In genomic region chr2:120939595-120940318, GRCh38 we compare ENCODE assay signal across 13 cellular contexts.
DNase-seq lines count a peak whose midpoint lies in the region; ATAC-seq and TF ChIP-seq lines count a peak whose summit lies in the region.
"Had no signal": no experiment of that assay in that cellular context is flagged by ENCODE, and none has a peak within 500 bp of the region (broad histone marks: within the 10 kb centered on the region; RNA-seq: fewer than 3 reads in every experiment).

No MANE protein-coding gene starts in this region.

- ATAC-seq in HG02588 (IDR thresholded peaks at IDR 0.05; ENCODE audit: unreplicated experiment) (no peak), body of pancreas (no peak)
- ATAC-seq: CD8-positive, alpha-beta T cell; upper lobe of right lung had no signal

- TF ChIP-seq CTCF in brain (conservative IDR thresholded peaks at IDR 0.05) (no peak), tibial artery (IDR thresholded peaks at IDR 0.05) (no peak), body of pancreas (IDR thresholded peaks at IDR 0.05) (no peak)

- H3K23ac ChIP-seq in mesenchymal stem cell (ENCODE audit: low read length in 2 of 2) (no peak overlapping the region), neuronal stem cell (ENCODE audit: low read depth, low read length, poor library complexity) (no peak overlapping the region)

- H3K9ac ChIP-seq in mesenchymal stem cell (ENCODE audit: low read length): peak overlapping the region; percentile 3
- no peak overlapping the region for H3K9ac ChIP-seq in neuronal stem cell (ENCODE audit: low read depth, low read length, poor library complexity)

- peak overlapping the region; percentile 37 to 56 for H3K18ac ChIP-seq in mesenchymal stem cell (ENCODE audit: low read depth in 1 of 2, low read length in 2 of 2)
- H3K18ac ChIP-seq in neuronal stem cell (ENCODE audit: low read length): no peak overlapping the region

- no peak overlapping the region for H2BK5ac ChIP-seq in mesenchymal stem cell (ENCODE audit: low read depth, low read length, poor library complexity, severe bottlenecking)
- H2BK5ac ChIP-seq in neuronal stem cell (ENCODE audit: low read length): no peak overlapping the region

- H2BK12ac ChIP-seq in mesenchymal stem cell (ENCODE audit: low read length in 2 of 2): no peak overlapping the region
- no peak overlapping the region for H2BK12ac ChIP-seq in neuronal stem cell (ENCODE audit: low read length)

- H2BK120ac ChIP-seq in mesenchymal stem cell (ENCODE audit: low read depth, low read length): peak overlapping the region; percentile 11
- no peak overlapping the region for H2BK120ac ChIP-seq in neuronal stem cell (ENCODE audit: low read depth, low read length)

- no peak for TF ChIP-seq POLR2A in body of pancreas (IDR thresholded peaks at IDR 0.05)

- H3K27me3 Mint-ChIP-seq in brain: peaks cover 3% of the 10 kb centered on the region

- 29% methylated on average over 8 of the region's 9 CpGs for WGBS in mesenchymal stem cell
- 74 to 79% methylated on average over 9 of the region's 9 CpGs for WGBS in body of pancreas, 2 donors
- WGBS in neuronal stem cell (ENCODE audit: extremely low coverage in 2 of 2, insufficient read length in 2 of 2, insufficient replicate concordance in 1 of 2), 2 donors: no CpG with 5 or more reads among the region's 9 CpGs

- DNase-seq in AG08396 (ENCODE audit: low spot score) (peak; percentile 67), M059J (ENCODE audit: low read depth) (peak; percentile 87), mesenchymal stem cell (peak; percentile 94), tibial artery (no peak), body of pancreas (no peak), neuronal stem cell (ENCODE audit: low spot score) (no peak)
- DNase-seq: CD8-positive, alpha-beta T cell; NCI-H2029 treated with DMSO at 0.1 percent for 48 hours; PC-9; upper lobe of right lung had no signal

- no peak overlapping the region for H3K4me3 Mint-ChIP-seq in brain
- H3K4me3 Mint-ChIP-seq: CD8-positive, alpha-beta T cell had no signal

- H3K4me2 ChIP-seq in mesenchymal stem cell (ENCODE audit: low read length, poor library complexity, severe bottlenecking) (no peak overlapping the region), neuronal stem cell (ENCODE audit: insufficient read depth, low read length, poor library complexity, severe bottlenecking) (no peak overlapping the region)
- H3K4me2 ChIP-seq: PC-9 had no signal

- H3K36me3 ChIP-seq in mesenchymal stem cell (ENCODE audit: control insufficient read depth in 1 of 2, insufficient read depth in 2 of 2, low read depth in 1 of 2, low read length in 2 of 2): peaks cover 5 to 16% of the 10 kb centered on the region in 2 experiments
- no peaks in the 10 kb centered on the region for H3K36me3 ChIP-seq in tibial artery
- H3K36me3 ChIP-seq in body of pancreas (replicated peaks in 1 of 2; ENCODE audit: insufficient read depth in 1 of 2, low read depth in 2 of 2): no peaks in the 10 kb centered on the region
- peaks cover 12 to 81% of the 10 kb centered on the region in 2 donors for H3K36me3 ChIP-seq in neuronal stem cell (replicated peaks in 1 of 2; ENCODE audit: control insufficient read depth in 2 of 2, insufficient read depth in 2 of 2, low read length in 2 of 2)
- H3K36me3 ChIP-seq: neutrophil, upper lobe of right lung had no signal

- H3K9me3 ChIP-seq in mesenchymal stem cell (ENCODE audit: control insufficient read depth, low read length): no peaks in the 10 kb centered on the region
- no peaks in the 10 kb centered on the region for H3K9me3 ChIP-seq in tibial artery
- H3K9me3 ChIP-seq in body of pancreas: no peaks in the 10 kb centered on the region
- H3K9me3 ChIP-seq in neuronal stem cell (replicated peaks in 1 of 2; ENCODE audit: control insufficient read depth in 2 of 2, insufficient read depth in 1 of 2, low read depth in 1 of 2, low read length in 2 of 2): peaks cover 0 to 4% of the 10 kb centered on the region in 2 donors
- H3K9me3 ChIP-seq: neutrophil, upper lobe of right lung had no signal

- peaks cover 68% of the 10 kb centered on the region for H3K4me1 Mint-ChIP-seq in brain

- H2AFZ ChIP-seq in mesenchymal stem cell (ENCODE audit: low read depth, low read length) (no peak overlapping the region), neuronal stem cell (ENCODE audit: low read length) (no peak overlapping the region)
- H2AFZ ChIP-seq: PC-9 had no signal

- peaks cover 0 to 4% (median 0%) of the 10 kb centered on the region in 5 experiments for H3K9me3 Mint-ChIP-seq in brain
- H3K9me3 Mint-ChIP-seq: CD8-positive, alpha-beta T cell had no signal

- H3K27me3 ChIP-seq in mesenchymal stem cell (ENCODE audit: control insufficient read depth in 1 of 2, insufficient read depth in 1 of 2, low read length in 2 of 2) (no peaks in the 10 kb centered on the region), tibial artery (no peaks in the 10 kb centered on the region), body of pancreas (no peaks in the 10 kb centered on the region), neuronal stem cell (ENCODE audit: control insufficient read depth in 3 of 3, insufficient read depth in 3 of 3, low read depth in 1 of 3, low read length in 3 of 3) (no peaks in the 10 kb centered on the region)
- H3K27me3 ChIP-seq: neutrophil, upper lobe of right lung had no signal

- H2BK15ac ChIP-seq in mesenchymal stem cell (ENCODE audit: low read depth, poor library complexity, severe bottlenecking) (no peak overlapping the region), neuronal stem cell (ENCODE audit: low read length) (no peak overlapping the region)

- H2AK5ac ChIP-seq in mesenchymal stem cell (ENCODE audit: low read length, severe bottlenecking) (peak overlapping the region; percentile 37), neuronal stem cell (ENCODE audit: low read depth, low read length) (no peak overlapping the region)

- H3K4ac ChIP-seq in mesenchymal stem cell (ENCODE audit: low read depth in 1 of 2, low read length in 2 of 2) (peak overlapping the region in 1 of 2 experiments; percentile 70), neuronal stem cell (ENCODE audit: low read length) (no peak overlapping the region)

- H3K4me1 ChIP-seq in mesenchymal stem cell (ENCODE audit: control insufficient read depth, insufficient read depth, low read depth, low read length) (peaks cover 71% of the 10 kb centered on the region), tibial artery (peaks cover 0 to 80% (median 61%) of the 10 kb centered on the region in 4 donors), body of pancreas (peaks cover 17% of the 10 kb centered on the region), neuronal stem cell (ENCODE audit: control insufficient read depth in 2 of 2, insufficient read depth in 1 of 2, low read depth in 1 of 2, low read length in 2 of 2) (peaks cover 0 to 33% of the 10 kb centered on the region in 2 donors)

- no peak overlapping the region for H3K4me3 ChIP-seq in mesenchymal stem cell (ENCODE audit: insufficient read depth in 1 of 2, low read depth in 1 of 2, low read length in 2 of 2)
- H3K4me3 ChIP-seq in tibial artery: no peak overlapping the region
- no peak overlapping the region for H3K4me3 ChIP-seq in body of pancreas
- H3K4me3 ChIP-seq in neuronal stem cell (ENCODE audit: low read length in 2 of 2): no peak overlapping the region
- H3K4me3 ChIP-seq: PC-9, upper lobe of right lung had no signal

- H3K14ac ChIP-seq in mesenchymal stem cell (ENCODE audit: low read length in 2 of 2) (no peak overlapping the region), neuronal stem cell (ENCODE audit: low read length) (no peak overlapping the region)

- H3K27ac ChIP-seq in mesenchymal stem cell (ENCODE audit: low read length, poor library complexity, severe bottlenecking) (peak overlapping the region; percentile 36), tibial artery (peak overlapping the region in 1 of 2 donors; percentile 7), body of pancreas (no peak overlapping the region), neuronal stem cell (replicated peaks; ENCODE audit: low read length) (no peak overlapping the region)
- H3K27ac ChIP-seq: neutrophil, PC-9, upper lobe of right lung had no signal

- H3K79me1 ChIP-seq in mesenchymal stem cell (replicated peaks; ENCODE audit: low read length, poor library complexity, severe bottlenecking) (peaks cover 26% of the 10 kb centered on the region), neuronal stem cell (ENCODE audit: low read depth, low read length) (peaks cover 16% of the 10 kb centered on the region)

- H3K27ac Mint-ChIP-seq in brain: peak overlapping the region in 3 of 5 experiments; percentile 10 to 69 (median 31)
- H3K27ac Mint-ChIP-seq: CD8-positive, alpha-beta T cell had no signal

- intact Hi-C loops in tibial artery (cut with DNase I; ENCODE audit: low total_unique reads) (no loop called here), body of pancreas (cut with DNase I) (no loop called here)

- H4K91ac ChIP-seq in mesenchymal stem cell (ENCODE audit: low read length): no peak overlapping the region
- no peak overlapping the region for H4K91ac ChIP-seq in neuronal stem cell (ENCODE audit: low read depth, low read length, poor library complexity)

- H3K36me3 Mint-ChIP-seq in brain: peaks cover 11% of the 10 kb centered on the region
- H3K36me3 Mint-ChIP-seq: CD8-positive, alpha-beta T cell had no signal

- H4K8ac ChIP-seq in mesenchymal stem cell (ENCODE audit: low read length) (no peak overlapping the region), neuronal stem cell (ENCODE audit: low read depth, low read length) (no peak overlapping the region)

Comparison
In these comparisons a context has a peak if more than half of its experiments do, and no peak if none do; other contexts are left out.
1. DNase-seq: peak in AG08396 (single experiment), M059J (single experiment) and mesenchymal stem cell (single experiment); none in tibial artery (0 of 2), body of pancreas (0 of 4) and neuronal stem cell (single experiment).